Comparison of ENCODE assay signal across 18 cellular contexts in genomic region chr17:75650874-75651273, GRCh38. TPM values are rescaled to one million over a fixed set of nuclear protein-coding genes. Genes with fewer than 3 reads are reported as not detected.
"Had no signal": no experiment of that assay in that cellular context is flagged by ENCODE, and none has a peak within 500 bp of the region (broad histone marks: within the 10 kb centered on the region; RNA-seq: fewer than 3 reads in every experiment).

No MANE protein-coding gene starts in this region.

- H3K4me1 ChIP-seq: left ventricle myocardium inferior, right atrium auricular region had no signal

- DNase-seq: central memory CD4-positive, alpha-beta T cell; cortex of kidney; effector CD8-positive, alpha-beta T cell; heart right ventricle; hypothalamus; left ventricle myocardium inferior; lower lobe of right lung; naive thymus-derived CD4-positive, alpha-beta T cell; small intestine; stimulated activated CD4-positive, alpha-beta T cell treated with anti-CD3 and anti-CD28 coated beads, Interleukin-12 subunit alpha, Interleukin-12 subunit beta, amount 100 ng/mL, for 4 hours; stimulated activated naive CD4-positive, alpha-beta T cell treated with Interleukin-2 at 50 U/mL for 16 hours; thyroid gland had no signal

- H3K27ac ChIP-seq: heart right ventricle, left ventricle myocardium inferior, lower lobe of right lung, right atrium auricular region, suprapubic skin, thyroid gland had no signal

- ATAC-seq: esophagus mucosa; heart right ventricle; lower lobe of right lung; naive thymus-derived CD4-positive, alpha-beta T cell had no signal

- H3K27me3 ChIP-seq: dorsolateral prefrontal cortex, heart right ventricle, right atrium auricular region, suprapubic skin, thyroid gland had no signal

- H3K9me3 ChIP-seq: heart right ventricle, left ventricle myocardium inferior, lower lobe of right lung, right atrium auricular region, suprapubic skin, thyroid gland had no signal

- H3K4me3 ChIP-seq: dorsolateral prefrontal cortex, heart right ventricle, left ventricle myocardium inferior, lower lobe of right lung, right atrium auricular region, suprapubic skin, thyroid gland had no signal

RNA-seq across cellular contexts. Expression of gene SMIM5, which starts 17.6 kb away (rescaled TPM):
- total RNA-seq: chondrocyte, neural crest cell had no signal
